Comparison of ENCODE assay signal across 3 cellular contexts in the genomic region with DNA sequence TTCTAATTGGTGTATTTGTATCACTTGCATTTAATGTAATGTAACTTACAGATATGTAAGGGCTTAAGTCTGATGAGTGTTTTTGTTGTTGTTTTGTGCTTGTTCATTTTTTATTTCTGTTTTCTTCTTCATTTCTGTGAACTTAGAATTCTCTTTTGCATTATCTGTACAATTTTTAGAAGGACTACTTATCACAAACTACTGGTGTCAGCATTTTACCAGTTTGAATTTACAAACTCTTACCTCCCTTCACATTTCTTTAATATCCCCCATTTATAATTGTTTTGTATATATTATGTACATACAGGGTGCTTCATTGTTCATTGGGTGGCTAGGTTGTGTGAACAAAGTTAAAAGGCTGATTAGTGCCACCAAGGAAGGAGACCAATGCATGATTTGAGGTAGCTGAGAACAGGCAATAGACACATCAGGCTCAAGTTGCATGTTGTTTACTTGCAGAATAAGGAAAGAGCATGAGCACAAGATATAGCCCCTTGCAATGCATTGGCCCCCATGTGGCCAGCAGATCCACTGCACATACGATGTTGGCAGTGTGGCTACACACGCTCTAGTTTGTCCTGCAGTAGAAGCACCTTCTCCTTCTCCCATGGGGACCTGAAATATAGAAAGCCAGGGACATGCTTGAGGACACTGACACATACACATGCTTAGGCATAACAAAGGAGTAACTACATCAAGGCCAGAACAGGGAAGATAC.
TF ChIP-seq lines count a peak whose summit lies in the region.

No MANE protein-coding gene starts in this region.

TF ChIP-seq in A549, 52 proteins besides CTCF, POLR2A, EP300 and RAD21:
- TF ChIP-seq MAFK (IDR thresholded peaks at IDR 0.05; ENCODE audit: partially characterized antibody) (peak; percentile 77), KDM5A (IDR thresholded peaks at IDR 0.05) (no peak)

TF ChIP-seq in GM23338, 12 proteins besides CTCF, POLR2A, EP300 and RAD21 (continues in another document):
- TF ChIP-seq STAT1 (IDR thresholded peaks at IDR 0.05; ENCODE audit: unreplicated experiment) (no peak), POLR2AphosphoS5 (IDR thresholded peaks at IDR 0.05; ENCODE audit: low read depth) (no peak), ZNF331 (CRISPR knock-in tag; IDR thresholded peaks at IDR 0.05; ENCODE audit: low read depth) (no peak), NANOG (IDR thresholded peaks at IDR 0.05; ENCODE audit: borderline replicate concordance) (no peak)
- TF ChIP-seq, protein P1, sequence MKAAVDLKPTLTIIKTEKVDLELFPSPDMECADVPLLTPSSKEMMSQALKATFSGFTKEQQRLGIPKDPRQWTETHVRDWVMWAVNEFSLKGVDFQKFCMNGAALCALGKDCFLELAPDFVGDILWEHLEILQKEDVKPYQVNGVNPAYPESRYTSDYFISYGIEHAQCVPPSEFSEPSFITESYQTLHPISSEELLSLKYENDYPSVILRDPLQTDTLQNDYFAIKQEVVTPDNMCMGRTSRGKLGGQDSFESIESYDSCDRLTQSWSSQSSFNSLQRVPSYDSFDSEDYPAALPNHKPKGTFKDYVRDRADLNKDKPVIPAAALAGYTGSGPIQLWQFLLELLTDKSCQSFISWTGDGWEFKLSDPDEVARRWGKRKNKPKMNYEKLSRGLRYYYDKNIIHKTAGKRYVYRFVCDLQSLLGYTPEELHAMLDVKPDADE (IDR thresholded peaks at IDR 0.05), result no peak
- TF ChIP-seq, protein P2, sequence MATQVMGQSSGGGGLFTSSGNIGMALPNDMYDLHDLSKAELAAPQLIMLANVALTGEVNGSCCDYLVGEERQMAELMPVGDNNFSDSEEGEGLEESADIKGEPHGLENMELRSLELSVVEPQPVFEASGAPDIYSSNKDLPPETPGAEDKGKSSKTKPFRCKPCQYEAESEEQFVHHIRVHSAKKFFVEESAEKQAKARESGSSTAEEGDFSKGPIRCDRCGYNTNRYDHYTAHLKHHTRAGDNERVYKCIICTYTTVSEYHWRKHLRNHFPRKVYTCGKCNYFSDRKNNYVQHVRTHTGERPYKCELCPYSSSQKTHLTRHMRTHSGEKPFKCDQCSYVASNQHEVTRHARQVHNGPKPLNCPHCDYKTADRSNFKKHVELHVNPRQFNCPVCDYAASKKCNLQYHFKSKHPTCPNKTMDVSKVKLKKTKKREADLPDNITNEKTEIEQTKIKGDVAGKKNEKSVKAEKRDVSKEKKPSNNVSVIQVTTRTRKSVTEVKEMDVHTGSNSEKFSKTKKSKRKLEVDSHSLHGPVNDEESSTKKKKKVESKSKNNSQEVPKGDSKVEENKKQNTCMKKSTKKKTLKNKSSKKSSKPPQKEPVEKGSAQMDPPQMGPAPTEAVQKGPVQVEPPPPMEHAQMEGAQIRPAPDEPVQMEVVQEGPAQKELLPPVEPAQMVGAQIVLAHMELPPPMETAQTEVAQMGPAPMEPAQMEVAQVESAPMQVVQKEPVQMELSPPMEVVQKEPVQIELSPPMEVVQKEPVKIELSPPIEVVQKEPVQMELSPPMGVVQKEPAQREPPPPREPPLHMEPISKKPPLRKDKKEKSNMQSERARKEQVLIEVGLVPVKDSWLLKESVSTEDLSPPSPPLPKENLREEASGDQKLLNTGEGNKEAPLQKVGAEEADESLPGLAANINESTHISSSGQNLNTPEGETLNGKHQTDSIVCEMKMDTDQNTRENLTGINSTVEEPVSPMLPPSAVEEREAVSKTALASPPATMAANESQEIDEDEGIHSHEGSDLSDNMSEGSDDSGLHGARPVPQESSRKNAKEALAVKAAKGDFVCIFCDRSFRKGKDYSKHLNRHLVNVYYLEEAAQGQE (IDR thresholded peaks at IDR 0.05; ENCODE audit: unreplicated experiment), result no peak
- TF ChIP-seq, protein P3, sequence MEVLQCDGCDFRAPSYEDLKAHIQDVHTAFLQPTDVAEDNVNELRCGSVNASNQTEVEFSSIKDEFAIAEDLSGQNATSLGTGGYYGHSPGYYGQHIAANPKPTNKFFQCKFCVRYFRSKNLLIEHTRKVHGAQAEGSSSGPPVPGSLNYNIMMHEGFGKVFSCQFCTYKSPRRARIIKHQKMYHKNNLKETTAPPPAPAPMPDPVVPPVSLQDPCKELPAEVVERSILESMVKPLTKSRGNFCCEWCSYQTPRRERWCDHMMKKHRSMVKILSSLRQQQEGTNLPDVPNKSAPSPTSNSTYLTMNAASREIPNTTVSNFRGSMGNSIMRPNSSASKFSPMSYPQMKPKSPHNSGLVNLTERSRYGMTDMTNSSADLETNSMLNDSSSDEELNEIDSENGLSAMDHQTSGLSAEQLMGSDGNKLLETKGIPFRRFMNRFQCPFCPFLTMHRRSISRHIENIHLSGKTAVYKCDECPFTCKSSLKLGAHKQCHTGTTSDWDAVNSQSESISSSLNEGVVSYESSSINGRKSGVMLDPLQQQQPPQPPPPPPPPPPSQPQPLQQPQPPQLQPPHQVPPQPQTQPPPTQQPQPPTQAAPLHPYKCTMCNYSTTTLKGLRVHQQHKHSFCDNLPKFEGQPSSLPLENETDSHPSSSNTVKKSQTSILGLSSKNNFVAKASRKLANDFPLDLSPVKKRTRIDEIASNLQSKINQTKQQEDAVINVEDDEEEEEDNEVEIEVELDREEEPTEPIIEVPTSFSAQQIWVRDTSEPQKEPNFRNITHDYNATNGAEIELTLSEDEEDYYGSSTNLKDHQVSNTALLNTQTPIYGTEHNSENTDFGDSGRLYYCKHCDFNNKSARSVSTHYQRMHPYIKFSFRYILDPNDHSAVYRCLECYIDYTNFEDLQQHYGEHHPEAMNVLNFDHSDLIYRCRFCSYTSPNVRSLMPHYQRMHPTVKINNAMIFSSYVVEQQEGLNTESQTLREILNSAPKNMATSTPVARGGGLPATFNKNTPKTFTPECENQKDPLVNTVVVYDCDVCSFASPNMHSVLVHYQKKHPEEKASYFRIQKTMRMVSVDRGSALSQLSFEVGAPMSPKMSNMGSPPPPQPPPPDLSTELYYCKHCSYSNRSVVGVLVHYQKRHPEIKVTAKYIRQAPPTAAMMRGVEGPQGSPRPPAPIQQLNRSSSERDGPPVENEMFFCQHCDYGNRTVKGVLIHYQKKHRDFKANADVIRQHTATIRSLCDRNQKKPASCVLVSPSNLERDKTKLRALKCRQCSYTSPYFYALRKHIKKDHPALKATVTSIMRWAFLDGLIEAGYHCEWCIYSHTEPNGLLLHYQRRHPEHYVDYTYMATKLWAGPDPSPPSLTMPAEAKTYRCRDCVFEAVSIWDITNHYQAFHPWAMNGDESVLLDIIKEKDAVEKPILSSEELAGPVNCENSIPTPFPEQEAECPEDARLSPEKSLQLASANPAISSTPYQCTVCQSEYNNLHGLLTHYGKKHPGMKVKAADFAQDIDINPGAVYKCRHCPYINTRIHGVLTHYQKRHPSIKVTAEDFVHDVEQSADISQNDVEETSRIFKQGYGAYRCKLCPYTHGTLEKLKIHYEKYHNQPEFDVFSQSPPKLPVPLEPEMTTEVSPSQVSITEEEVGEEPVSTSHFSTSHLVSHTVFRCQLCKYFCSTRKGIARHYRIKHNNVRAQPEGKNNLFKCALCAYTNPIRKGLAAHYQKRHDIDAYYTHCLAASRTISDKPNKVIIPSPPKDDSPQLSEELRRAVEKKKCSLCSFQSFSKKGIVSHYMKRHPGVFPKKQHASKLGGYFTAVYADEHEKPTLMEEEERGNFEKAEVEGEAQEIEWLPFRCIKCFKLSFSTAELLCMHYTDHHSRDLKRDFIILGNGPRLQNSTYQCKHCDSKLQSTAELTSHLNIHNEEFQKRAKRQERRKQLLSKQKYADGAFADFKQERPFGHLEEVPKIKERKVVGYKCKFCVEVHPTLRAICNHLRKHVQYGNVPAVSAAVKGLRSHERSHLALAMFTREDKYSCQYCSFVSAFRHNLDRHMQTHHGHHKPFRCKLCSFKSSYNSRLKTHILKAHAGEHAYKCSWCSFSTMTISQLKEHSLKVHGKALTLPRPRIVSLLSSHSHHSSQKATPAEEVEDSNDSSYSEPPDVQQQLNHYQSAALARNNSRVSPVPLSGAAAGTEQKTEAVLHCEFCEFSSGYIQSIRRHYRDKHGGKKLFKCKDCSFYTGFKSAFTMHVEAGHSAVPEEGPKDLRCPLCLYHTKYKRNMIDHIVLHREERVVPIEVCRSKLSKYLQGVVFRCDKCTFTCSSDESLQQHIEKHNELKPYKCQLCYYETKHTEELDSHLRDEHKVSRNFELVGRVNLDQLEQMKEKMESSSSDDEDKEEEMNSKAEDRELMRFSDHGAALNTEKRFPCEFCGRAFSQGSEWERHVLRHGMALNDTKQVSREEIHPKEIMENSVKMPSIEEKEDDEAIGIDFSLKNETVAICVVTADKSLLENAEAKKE (CRISPR knock-in tag; IDR thresholded peaks at IDR 0.05), result no peak

TF ChIP-seq in H1, 55 proteins besides CTCF, POLR2A, EP300 and RAD21:
- no peak for TF ChIP-seq CBX5 (IDR thresholded peaks at IDR 0.05; ENCODE audit: low read depth, low read length)
- no peak for TF ChIP-seq SUZ12 (IDR thresholded peaks at IDR 0.05; ENCODE audit: low read length)
- no peak for TF ChIP-seq ASH2L (IDR thresholded peaks at IDR 0.05; ENCODE audit: low read length)
- no peak for TF ChIP-seq CEBPB (IDR thresholded peaks at IDR 0.05; ENCODE audit: low read depth, low read length)
- TF ChIP-seq TCF12 (IDR thresholded peaks at IDR 0.05; ENCODE audit: low read depth, low read length), result no peak
- no peak for TF ChIP-seq SIN3A (conservative IDR thresholded peaks at IDR 0.05 in 1 of 2, IDR thresholded peaks at IDR 0.05 in 1 of 2; ENCODE audit: low read depth in 1 of 2, low read length in 2 of 2)
- no peak for TF ChIP-seq EGR1 (IDR thresholded peaks at IDR 0.05; ENCODE audit: borderline replicate concordance, low read depth, low read length)
